2 cellular contexts compared by ENCODE assay signal in the genomic region with DNA sequence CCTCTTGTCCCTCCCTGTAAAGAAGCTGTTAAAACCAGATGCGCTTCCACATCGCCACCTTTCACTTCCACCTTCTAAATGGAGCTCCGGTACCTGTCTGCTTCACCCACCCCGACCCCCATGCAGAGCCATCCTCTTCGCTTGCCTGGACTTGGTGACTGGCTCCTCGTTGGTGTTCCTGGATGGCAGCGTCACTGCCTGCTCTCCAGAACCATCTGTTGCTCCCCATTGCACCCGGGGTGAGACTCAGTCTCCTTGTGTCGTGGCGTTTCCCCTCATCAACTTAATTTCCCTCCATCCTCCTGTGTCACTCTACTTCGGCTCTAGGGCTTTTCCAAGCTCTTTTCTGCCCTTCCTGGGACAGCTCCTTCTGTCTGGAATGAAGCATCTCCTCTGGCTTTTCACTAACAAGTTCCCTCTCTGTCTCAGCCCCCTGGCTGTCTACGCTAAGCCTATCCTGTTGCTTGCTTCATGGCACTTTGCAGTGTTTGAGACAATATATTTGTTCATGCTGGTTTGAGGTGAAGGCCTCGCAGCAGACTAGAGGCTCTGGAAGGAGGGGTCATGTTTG.
TF ChIP-seq lines count a peak whose summit lies in the region.

No MANE protein-coding gene starts in this region.

TF ChIP-seq in K562, 482 proteins besides CTCF, POLR2A, EP300 and RAD21:
- peak; percentile 59 for TF ChIP-seq ZFP36 (IDR thresholded peaks at IDR 0.05; ENCODE audit: low read depth, low read length, partially characterized antibody)
- TF ChIP-seq ZNF778 (CRISPR knock-in tag; IDR thresholded peaks at IDR 0.05) = no peak
- no peak for TF ChIP-seq ETV6 (IDR thresholded peaks at IDR 0.05; ENCODE audit: borderline replicate concordance in 1 of 2, low read depth in 2 of 2, low read length in 1 of 2)
- no peak for TF ChIP-seq ETV6 (CRISPR knock-in tag; IDR thresholded peaks at IDR 0.05; ENCODE audit: borderline replicate concordance)

TF ChIP-seq in HEK293T, 16 proteins besides CTCF, POLR2A, EP300 and RAD21:
- no peak for TF ChIP-seq FOXA1 (IDR thresholded peaks at IDR 0.05)
- TF ChIP-seq BHLHE40 (IDR thresholded peaks at IDR 0.05; ENCODE audit: borderline replicate concordance) = no peak
- TF ChIP-seq HDGF (IDR thresholded peaks at IDR 0.05; ENCODE audit: borderline replicate concordance) = no peak
